In the genomic region with DNA sequence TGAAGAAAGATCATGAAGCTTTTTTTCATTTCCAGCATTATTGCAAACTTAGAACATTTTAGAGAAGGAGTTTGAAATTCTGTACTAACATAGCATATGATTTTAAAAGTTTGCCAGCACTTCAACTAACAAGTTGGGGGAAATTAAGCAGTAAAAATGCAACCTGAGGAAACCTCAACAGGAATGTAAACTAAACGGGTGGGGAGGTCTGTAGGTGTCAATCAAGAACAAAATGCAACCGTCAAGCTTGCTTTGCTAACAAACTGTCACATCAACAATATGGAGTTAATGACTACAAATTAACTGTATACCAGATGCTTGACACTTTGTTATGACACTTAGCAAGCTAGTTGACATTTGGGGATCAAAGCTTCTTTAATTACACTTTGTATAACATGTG, we compare ENCODE assay signal across 27 cellular contexts. TPM values are rescaled to one million over a fixed set of nuclear protein-coding genes. Genes with fewer than 3 reads are reported as not detected.
"Had no signal": no experiment of that assay in that cellular context is flagged by ENCODE, and none has a peak within 500 bp of the region (broad histone marks: within the 10 kb centered on the region; RNA-seq: fewer than 3 reads in every experiment).

No MANE protein-coding gene starts in this region.

- ATAC-seq: activated T-cell treated with anti-CD3 and anti-CD28 coated beads, Interleukin-2, amount 50 U/mL, for 72 hours; Panc1; Right ventricle myocardium inferior had no signal

- DNase-seq: activated CD4-positive, alpha-beta memory T cell treated with anti-CD3 and anti-CD28 coated beads, Interleukin-2, amount 10 ng/mL, durations not matched to agents 7 days and 5 days; activated CD4-positive, alpha-beta T cell treated with anti-CD3 and anti-CD28 coated beads, Interleukin-2, amount 10 ng/mL, durations not matched to agents 7 days and 5 days; activated CD4-positive, CD25-positive, alpha-beta regulatory T cell; activated gamma-delta T cell treated with Interleukin-2 at 50 U/mL for 16 hours; activated naive CD4-positive, alpha-beta T cell treated with anti-CD3 and anti-CD28 coated beads, Interleukin-2, amount 10 ng/mL, durations not matched to agents 7 days and 5 days; activated naive CD8-positive, alpha-beta T cell treated with anti-CD3 and anti-CD28 coated beads for 36 hours; activated T-cell treated with anti-CD3 and anti-CD28 coated beads for 4 hours; activated T-cell treated with anti-CD3 and anti-CD28 coated beads, Interleukin-2, amount 50 U/mL, for 72 hours; brain microvascular endothelial cell; KG1; NCI-H1092; NCI-H1436; NCI-H187 treated with DMSO at 0.1 percent for 48 hours; NCI-H2081 treated with DMSO at 0.1 percent for 48 hours; NCI-H226; NCI-H774; NK-92 treated with Interleukin-12 subunit alpha and Interleukin-12 subunit beta, amount 100 ng/mL, for 24 hours; OCI-M1; RPMI8226; T-helper 1 cell had no signal

RNA-seq across cellular contexts. Expression of a gene that starts 52.2 kb away (rescaled TPM):
- total RNA-seq: activated CD4-positive, alpha-beta memory T cell treated with anti-CD3 and anti-CD28 coated beads, Interleukin-2, amount 10 ng/mL, durations not matched to agents 7 days and 5 days; activated CD4-positive, alpha-beta T cell treated with anti-CD3 and anti-CD28 coated beads, Interleukin-2, amount 10 ng/mL, durations not matched to agents 7 days and 5 days; activated CD8-positive, alpha-beta memory T cell treated with anti-CD3 and anti-CD28 coated beads for 36 hours; activated naive CD8-positive, alpha-beta T cell treated with anti-CD3 and anti-CD28 coated beads for 36 hours; activated T-helper 2 cell treated with anti-CD3 and anti-CD28 coated beads, Interferon-gamma antibody, Interleukin-2, Interleukin-4, amounts not matched to agents 10 μg/mL and 5 μg/mL and 100 μg/mL, durations not matched to agents 14 hours and 24 hours and 36 hours; LHCN-M2; MCF 10A; T-helper 2 cell treated with Interferon-gamma antibody and Interleukin-4, amounts not matched to agents 100 ng/mL and 5 ng/mL, for 36 hours had no signal
